ENCODE assay signal across 15 cellular contexts in the genomic region with DNA sequence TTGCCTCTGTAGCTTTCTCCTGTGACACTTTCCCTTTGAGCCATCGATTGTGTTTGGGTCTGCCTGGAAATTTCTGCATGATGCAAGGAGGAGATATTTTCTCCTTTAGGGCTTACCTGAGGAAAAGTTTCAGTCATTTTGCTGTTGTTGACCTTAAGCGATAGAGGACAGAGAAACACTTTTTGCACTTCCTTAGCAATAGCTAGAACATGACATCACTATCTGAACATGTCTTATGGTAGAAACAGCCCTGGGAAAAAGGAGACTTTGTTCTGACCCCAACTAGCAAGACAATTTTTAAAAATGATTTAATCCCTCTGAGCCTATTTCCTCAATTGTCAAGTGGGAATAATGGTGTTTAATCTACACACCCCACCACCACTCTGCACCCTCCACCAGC. TPM values are rescaled to one million over a fixed set of nuclear protein-coding genes. Genes with fewer than 3 reads are reported as not detected.
"Had no signal": no experiment of that assay in that cellular context is flagged by ENCODE, and none has a peak within 500 bp of the region (broad histone marks: within the 10 kb centered on the region; RNA-seq: fewer than 3 reads in every experiment).

No MANE protein-coding gene starts in this region.

- H3K9me3 ChIP-seq: testis, uterus had no signal

- ATAC-seq: left lobe of liver; stimulated activated naive CD8-positive, alpha-beta T cell treated with anti-CD3 and anti-CD28 coated beads, Interleukin-15, amount 100 ng/mL, for 72 hours had no signal

- H3K27me3 Mint-ChIP-seq: memory B cell had no signal

- H3K4me3 ChIP-seq: testis, uterus had no signal

- H3K4me3 Mint-ChIP-seq: activated CD4-positive, alpha-beta memory T cell treated with anti-CD3 and anti-CD28 coated beads for 36 hours; activated naive CD8-positive, alpha-beta T cell treated with anti-CD3 and anti-CD28 coated beads, Interleukin-2, amount 10 ng/mL, durations not matched to agents 7 days and 5 days; immature natural killer cell; memory B cell; neural crest cell; stimulated activated naive CD8-positive, alpha-beta T cell treated with anti-CD3 and anti-CD28 coated beads, Interleukin-15, amount 100 ng/mL, for 72 hours had no signal

- H3K36me3 ChIP-seq: uterus had no signal

- H3K4me1 Mint-ChIP-seq: activated naive CD8-positive, alpha-beta T cell treated with anti-CD3 and anti-CD28 coated beads, Interleukin-2, amount 10 ng/mL, durations not matched to agents 7 days and 5 days; immature natural killer cell; memory B cell; neural crest cell; stimulated activated naive CD8-positive, alpha-beta T cell treated with anti-CD3 and anti-CD28 coated beads, Interleukin-15, amount 100 ng/mL, for 72 hours had no signal

- DNase-seq: activated CD4-positive, alpha-beta memory T cell treated with anti-CD3 and anti-CD28 coated beads for 36 hours; activated naive CD8-positive, alpha-beta T cell treated with anti-CD3 and anti-CD28 coated beads, Interleukin-2, amount 10 ng/mL, durations not matched to agents 7 days and 5 days; aorta; caudate nucleus; foreskin fibroblast; glutamatergic neuron; immature natural killer cell; stimulated activated CD4-positive, alpha-beta T cell treated with anti-CD3 and anti-CD28 coated beads, Interleukin-4, amount 100 ng/mL, for 24 hours; stimulated activated naive CD8-positive, alpha-beta T cell treated with anti-CD3 and anti-CD28 coated beads, Interleukin-15, amount 100 ng/mL, for 72 hours; T-helper 9 cell; testis; uterus had no signal

- H3K27me3 ChIP-seq: testis, uterus had no signal

- H3K36me3 Mint-ChIP-seq: activated CD4-positive, alpha-beta memory T cell treated with anti-CD3 and anti-CD28 coated beads for 36 hours; activated naive CD8-positive, alpha-beta T cell treated with anti-CD3 and anti-CD28 coated beads, Interleukin-2, amount 10 ng/mL, durations not matched to agents 7 days and 5 days; immature natural killer cell; memory B cell had no signal

- H3K9me3 Mint-ChIP-seq: activated CD4-positive, alpha-beta memory T cell treated with anti-CD3 and anti-CD28 coated beads for 36 hours; activated naive CD8-positive, alpha-beta T cell treated with anti-CD3 and anti-CD28 coated beads, Interleukin-2, amount 10 ng/mL, durations not matched to agents 7 days and 5 days; immature natural killer cell; memory B cell had no signal

- H3K4me1 ChIP-seq: testis, uterus had no signal

- H3K27ac Mint-ChIP-seq: activated CD4-positive, alpha-beta memory T cell treated with anti-CD3 and anti-CD28 coated beads for 36 hours; activated naive CD8-positive, alpha-beta T cell treated with anti-CD3 and anti-CD28 coated beads, Interleukin-2, amount 10 ng/mL, durations not matched to agents 7 days and 5 days; immature natural killer cell; memory B cell; stimulated activated naive CD8-positive, alpha-beta T cell treated with anti-CD3 and anti-CD28 coated beads, Interleukin-15, amount 100 ng/mL, for 72 hours had no signal

- H3K27ac ChIP-seq: testis, uterus had no signal

RNA-seq across cellular contexts. Expression of a gene that starts 9.7 kb away (rescaled TPM):
- total RNA-seq: activated CD4-positive, alpha-beta memory T cell treated with anti-CD3 and anti-CD28 coated beads for 36 hours; activated naive CD8-positive, alpha-beta T cell treated with anti-CD3 and anti-CD28 coated beads, Interleukin-2, amount 10 ng/mL, durations not matched to agents 7 days and 5 days had no signal
- polyA plus RNA-seq: immature natural killer cell had no signal
